ENCODE assay signal across 8 cellular contexts in the genomic region with DNA sequence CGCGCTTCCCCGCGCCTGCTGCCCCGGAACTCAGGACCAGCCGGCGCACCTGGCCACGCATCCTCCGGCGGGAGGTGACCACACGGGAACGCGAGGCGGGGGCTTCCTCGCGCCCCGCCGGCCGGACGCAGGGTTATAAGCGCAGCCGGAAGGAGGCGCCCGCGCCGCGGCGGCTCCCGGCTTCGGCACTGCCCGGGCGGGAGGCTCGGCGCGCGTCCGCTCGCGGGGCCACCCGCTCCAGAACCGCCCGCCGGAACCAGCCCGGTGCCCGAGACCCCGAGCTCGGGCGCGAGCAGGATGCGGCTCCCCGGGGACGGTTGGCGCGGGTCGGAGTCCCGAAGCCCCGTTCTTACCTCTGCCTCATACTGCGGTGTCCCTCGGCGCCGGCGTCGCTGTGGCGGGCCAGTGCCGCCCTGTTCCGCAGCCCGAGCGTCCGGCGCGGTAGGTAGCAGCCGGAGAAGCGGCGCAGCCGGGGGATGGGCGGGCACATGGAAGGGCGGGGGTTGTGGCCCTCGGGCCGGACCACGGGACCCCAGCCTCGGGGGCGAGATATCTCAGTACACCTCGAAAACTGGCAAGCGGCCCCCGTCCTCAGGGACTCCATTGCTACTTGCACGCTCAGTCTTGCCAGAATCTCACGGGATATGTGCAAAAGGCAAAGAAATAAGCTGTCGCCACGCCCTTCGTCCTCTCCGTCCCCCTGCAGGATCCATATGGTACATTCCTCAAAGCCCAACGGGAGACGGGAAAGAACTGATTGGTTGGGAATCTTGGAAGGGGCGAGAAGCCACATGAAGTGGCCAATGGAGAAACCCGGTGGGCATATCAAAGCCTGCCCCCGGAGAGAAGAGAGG. TPM values are rescaled to one million over a fixed set of nuclear protein-coding genes. Genes with fewer than 3 reads are reported as not detected.
DNase-seq lines count a peak whose midpoint lies in the region; ATAC-seq, FAIRE-seq and TF ChIP-seq lines count a peak whose summit lies in the region.

No MANE protein-coding gene starts in this region.

- H3K27me3 Mint-ChIP-seq in activated naive CD8-positive, alpha-beta T cell treated with anti-CD3 and anti-CD28 coated beads for 36 hours, result no peaks in the 10 kb centered on the region
- H3K27me3 Mint-ChIP-seq in neural progenitor cell (ENCODE audit: insufficient read depth, low read depth), result peaks cover 5% of the 10 kb centered on the region

- no peaks in the 10 kb centered on the region for H3K36me3 ChIP-seq in SK-N-SH (replicated peaks in 1 of 2; ENCODE audit: control insufficient read depth in 1 of 2, insufficient read depth in 2 of 2, low read length in 1 of 2)
- no peaks in the 10 kb centered on the region for H3K36me3 ChIP-seq in neural progenitor cell
- H3K36me3 ChIP-seq in suprapubic skin, result no peaks in the 10 kb centered on the region

- H3K9me3 ChIP-seq in SK-N-SH (no peaks in the 10 kb centered on the region), neural progenitor cell (ENCODE audit: low read depth) (no peaks in the 10 kb centered on the region), suprapubic skin (no peaks in the 10 kb centered on the region)

- peaks cover 38% of the 10 kb centered on the region for H3K4me1 Mint-ChIP-seq in activated naive CD8-positive, alpha-beta T cell treated with anti-CD3 and anti-CD28 coated beads for 36 hours
- peaks cover 18% of the 10 kb centered on the region for H3K4me1 Mint-ChIP-seq in neural progenitor cell

- peak; percentile 33 for ATAC-seq in GM18519 (IDR thresholded peaks at IDR 0.05; ENCODE audit: low FRiP score, unreplicated experiment)

- peaks cover 9% of the 10 kb centered on the region for H3K36me3 Mint-ChIP-seq in activated naive CD8-positive, alpha-beta T cell treated with anti-CD3 and anti-CD28 coated beads for 36 hours
- H3K36me3 Mint-ChIP-seq in neural progenitor cell, result no peaks in the 10 kb centered on the region

- peak; percentile 52 for TF ChIP-seq RAD21 in SK-N-SH (IDR thresholded peaks at IDR 0.05; ENCODE audit: low read length)

- H3K4me3 ChIP-seq in SK-N-SH (ENCODE audit: low read depth in 2 of 2, low read length in 1 of 2) (peak overlapping the region; percentile 69 to 92), neural progenitor cell (peak overlapping the region; percentile 76), suprapubic skin (peak overlapping the region; percentile 97)

- POLR2A ChIA-PET in SK-N-SH (lab: Yijun Ruan, JAX), result interaction anchor here (0.9 to 1.0 kb wide), 3 partner anchors 9 to 98 kb away, joined by 3 read pairs; no protein-coding TSS in a partner anchor

- H3K4me2 ChIP-seq in SK-N-SH (peak overlapping the region; percentile 92), neural progenitor cell (peak overlapping the region; percentile 91)

- no peak for TF ChIP-seq EP300 in SK-N-SH (IDR thresholded peaks at IDR 0.05; ENCODE audit: borderline replicate concordance in 1 of 2, low read depth in 1 of 2, low read length in 1 of 2)
- TF ChIP-seq EP300 in suprapubic skin (IDR thresholded peaks at IDR 0.05), result no peak

- H3K27ac ChIP-seq in SK-N-SH (ENCODE audit: low read depth in 2 of 2, low read length in 1 of 2) (peak overlapping the region; percentile 84 to 97), neural progenitor cell (peak overlapping the region; percentile 97), suprapubic skin (peak overlapping the region; percentile 92)

- H3F3A ChIP-seq in SK-N-SH (replicated peaks; ENCODE audit: insufficient read depth) (peaks cover 3% of the 10 kb centered on the region), neural progenitor cell (ENCODE audit: low read depth) (peaks cover 3% of the 10 kb centered on the region)

- H3K9me3 Mint-ChIP-seq in activated naive CD8-positive, alpha-beta T cell treated with anti-CD3 and anti-CD28 coated beads for 36 hours, result no peaks in the 10 kb centered on the region
- H3K9me3 Mint-ChIP-seq in neural progenitor cell, result no peaks in the 10 kb centered on the region

- H2AFZ ChIP-seq in SK-N-SH (ENCODE audit: low read depth) (no peak overlapping the region; the same call in 1 of the 2 replicates), neural progenitor cell (replicated peaks) (peak overlapping the region; percentile 85)

- H3K27me3 ChIP-seq in SK-N-SH (ENCODE audit: insufficient read depth) (no peaks in the 10 kb centered on the region), neural progenitor cell (no peaks in the 10 kb centered on the region), suprapubic skin (no peaks in the 10 kb centered on the region)

- H3K9me2 ChIP-seq in SK-N-SH, result no peaks in the 10 kb centered on the region

- DNase-seq in NCI-H1092 treated with DMSO at 0.1 percent for 48 hours (lab: John Stamatoyannopoulos, UW) (peak; percentile 96), SK-N-SH (peak; percentile 95), germinal center (ENCODE audit: low spot score) (peak; percentile 98), neural progenitor cell (ENCODE audit: low spot score) (peak; percentile 97), suprapubic skin (ENCODE audit: low spot score in 2 of 2) (peak; percentile 91)
- peak; percentile 86 for DNase-seq in activated naive CD8-positive, alpha-beta T cell treated with anti-CD3 and anti-CD28 coated beads for 36 hours

- H3K79me2 ChIP-seq in SK-N-SH (ENCODE audit: insufficient read depth) (peaks cover 47% of the 10 kb centered on the region), neural progenitor cell (ENCODE audit: low read depth) (peaks cover 43% of the 10 kb centered on the region)

- under 1% methylated on average over 34 of the region's 96 CpGs for WGBS in SK-N-SH (ENCODE audit: low lambda C conversion rate)
- WGBS in suprapubic skin, result under 1% methylated on average over 28 of the region's 96 CpGs

- H3K27ac Mint-ChIP-seq in activated naive CD8-positive, alpha-beta T cell treated with anti-CD3 and anti-CD28 coated beads for 36 hours, result peak overlapping the region; percentile 97
- H3K27ac Mint-ChIP-seq in neural progenitor cell, result peak overlapping the region; percentile 100

- H4K20me1 ChIP-seq in SK-N-SH (ENCODE audit: insufficient read depth), result peaks cover 27% of the 10 kb centered on the region
- H4K20me1 ChIP-seq in neural progenitor cell (ENCODE audit: low read depth), result peaks cover 25% of the 10 kb centered on the region

- CTCF ChIA-PET in SK-N-SH (lab: Yijun Ruan, JAX), result interaction anchor here (0.8 to 4.5 kb wide), 15 partner anchors 12 to 221 kb away, joined by 3 to 26 read pairs (median 5); a partner anchor contains a TSS

- TF ChIP-seq CTCF in SK-N-SH (IDR thresholded peaks at IDR 0.05) (peak; percentile 54), neural progenitor cell (IDR thresholded peaks at IDR 0.05) (peak; percentile 64), suprapubic skin (IDR thresholded peaks at IDR 0.05) (peak; percentile 8 to 72)

- peak overlapping the region; percentile 78 for H3K9ac ChIP-seq in SK-N-SH
- peak overlapping the region; percentile 61 for H3K9ac ChIP-seq in neural progenitor cell

- peaks cover 4 to 6% of the 10 kb centered on the region in 2 experiments; a peak in 2 of 4 replicates for H3K4me1 ChIP-seq in SK-N-SH (ENCODE audit: control insufficient read depth in 1 of 2, insufficient read depth in 2 of 2, low read depth in 1 of 2, low read length in 1 of 2)
- peaks cover 9% of the 10 kb centered on the region for H3K4me1 ChIP-seq in neural progenitor cell
- H3K4me1 ChIP-seq in suprapubic skin, result peaks cover 19% of the 10 kb centered on the region

- peak; percentile 97 for FAIRE-seq in A204.1 (lab: Jason Lieb, UNC)

- peak in 1 of 2 donors; percentile 20 for TF ChIP-seq POLR2A in suprapubic skin (IDR thresholded peaks at IDR 0.05)

- peak overlapping the region; percentile 89 for H3K4me3 Mint-ChIP-seq in activated naive CD8-positive, alpha-beta T cell treated with anti-CD3 and anti-CD28 coated beads for 36 hours
- peak overlapping the region; percentile 92 for H3K4me3 Mint-ChIP-seq in neural progenitor cell

TF ChIP-seq in SK-N-SH, 30 proteins besides CTCF, POLR2A, EP300 and RAD21 (continues in another document):
- no peak for TF ChIP-seq NFIC (IDR thresholded peaks at IDR 0.05; ENCODE audit: borderline replicate concordance)
- TF ChIP-seq YY1 (IDR thresholded peaks at IDR 0.05; ENCODE audit: low read depth), result 0 out of 2 replicates have a peak, but pooled peaks have one; percentile 60
- peak; percentile 44 for TF ChIP-seq CHD2 (IDR thresholded peaks at IDR 0.05; ENCODE audit: low read length, partially characterized antibody)
- TF ChIP-seq, protein P1, sequence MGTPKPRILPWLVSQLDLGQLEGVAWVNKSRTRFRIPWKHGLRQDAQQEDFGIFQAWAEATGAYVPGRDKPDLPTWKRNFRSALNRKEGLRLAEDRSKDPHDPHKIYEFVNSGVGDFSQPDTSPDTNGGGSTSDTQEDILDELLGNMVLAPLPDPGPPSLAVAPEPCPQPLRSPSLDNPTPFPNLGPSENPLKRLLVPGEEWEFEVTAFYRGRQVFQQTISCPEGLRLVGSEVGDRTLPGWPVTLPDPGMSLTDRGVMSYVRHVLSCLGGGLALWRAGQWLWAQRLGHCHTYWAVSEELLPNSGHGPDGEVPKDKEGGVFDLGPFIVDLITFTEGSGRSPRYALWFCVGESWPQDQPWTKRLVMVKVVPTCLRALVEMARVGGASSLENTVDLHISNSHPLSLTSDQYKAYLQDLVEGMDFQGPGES (IDR thresholded peaks at IDR 0.05; ENCODE audit: low read depth, low read length), result no peak
- TF ChIP-seq, protein P2, sequence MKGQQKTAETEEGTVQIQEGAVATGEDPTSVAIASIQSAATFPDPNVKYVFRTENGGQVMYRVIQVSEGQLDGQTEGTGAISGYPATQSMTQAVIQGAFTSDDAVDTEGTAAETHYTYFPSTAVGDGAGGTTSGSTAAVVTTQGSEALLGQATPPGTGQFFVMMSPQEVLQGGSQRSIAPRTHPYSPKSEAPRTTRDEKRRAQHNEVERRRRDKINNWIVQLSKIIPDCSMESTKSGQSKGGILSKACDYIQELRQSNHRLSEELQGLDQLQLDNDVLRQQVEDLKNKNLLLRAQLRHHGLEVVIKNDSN (IDR thresholded peaks at IDR 0.05; ENCODE audit: borderline replicate concordance, low read depth), result no peak
- TF ChIP-seq POLR2AphosphoS5 (IDR thresholded peaks at IDR 0.05; ENCODE audit: low read depth, low read length), result peak; percentile 81
- TF ChIP-seq GABPA (IDR thresholded peaks at IDR 0.05; ENCODE audit: low read depth), result peak; percentile 12; the same call in 1 of the 2 replicates
- TF ChIP-seq JUND (IDR thresholded peaks at IDR 0.05), result no peak
- TF ChIP-seq MEF2A (IDR thresholded peaks at IDR 0.05; ENCODE audit: borderline replicate concordance, low read depth), result no peak
- no peak for TF ChIP-seq RCOR1 (IDR thresholded peaks at IDR 0.05; ENCODE audit: low read length)
- peak; percentile 27; the same call in 1 of the 2 replicates for TF ChIP-seq TCF12 (IDR thresholded peaks at IDR 0.05)
- 0 out of 2 replicates have a peak, but pooled peaks have one; percentile 34 for TF ChIP-seq RFX5 (IDR thresholded peaks at IDR 0.05; ENCODE audit: low read length)

RNA-seq across cellular contexts. Expression of a gene that starts 23.1 kb away (rescaled TPM):
- 50.9 and 83.1 TPM in 2 replicates for polyA plus RNA-seq in SK-N-SH (2012; rRNA removed)
- polyA plus RNA-seq in SK-N-SH (2012; cell fraction: cytosol; rRNA removed), result 35.5 and 39.3 TPM in 2 replicates
- polyA plus RNA-seq in SK-N-SH (2012; cell fraction: nucleus; rRNA removed), result 293 and 319 TPM in 2 replicates
- 10 to 100 TPM; 36.6 to 41.3 TPM for total RNA-seq in activated naive CD8-positive, alpha-beta T cell treated with anti-CD3 and anti-CD28 coated beads for 36 hours
- 32.7 and 33.6 TPM in 2 replicates for total RNA-seq in neural progenitor cell (ENCODE audit: low replicate concordance)
- 10 to 100 TPM; 30.4 to 57.1 (median 37.7) TPM for total RNA-seq in suprapubic skin

Comparison
In these comparisons a context has a peak if more than half of its experiments do, and no peak if none do; other contexts are left out.
1. Peak in every context shown above with its lines: DNase-seq, ATAC-seq, H3K4me3 ChIP-seq and H3K27ac ChIP-seq.